22 cellular contexts compared by ENCODE assay signal in the genomic region with DNA sequence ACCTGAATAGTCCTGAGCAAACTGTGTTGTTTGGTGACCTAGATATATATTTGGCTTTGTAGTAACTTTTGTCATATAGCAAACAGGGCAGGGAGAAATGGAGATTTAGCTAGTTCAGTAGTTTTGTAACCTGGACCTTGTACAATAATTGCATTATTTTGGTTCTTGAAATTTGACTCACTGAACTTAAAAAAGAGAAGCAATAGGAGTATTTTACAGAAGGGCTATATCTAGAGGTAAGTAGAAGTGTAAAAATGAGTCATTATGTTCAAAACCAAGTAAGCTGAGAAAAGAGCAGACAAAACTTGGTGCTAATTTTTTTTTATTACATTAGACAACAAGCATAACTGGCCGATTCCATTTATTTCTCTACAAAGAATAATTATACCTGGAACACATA.
"Had no signal": no experiment of that assay in that cellular context is flagged by ENCODE, and none has a peak within 500 bp of the region (broad histone marks: within the 10 kb centered on the region; RNA-seq: fewer than 3 reads in every experiment).

No MANE protein-coding gene starts in this region.

- H3K4me3 ChIP-seq: coronary artery, esophagus muscularis mucosa, ovary, psoas muscle, right atrium auricular region, upper lobe of left lung had no signal

- H3K9me3 ChIP-seq: ovary, psoas muscle, right atrium auricular region, upper lobe of left lung had no signal

- H3K27me3 Mint-ChIP-seq: activated B cell treated with CpG ODN at 0.5 μM for 24 hours; activated CD4-positive, alpha-beta T cell treated with anti-CD3 and anti-CD28 coated beads for 36 hours; activated naive CD8-positive, alpha-beta T cell treated with anti-CD3 and anti-CD28 coated beads for 36 hours; memory B cell; natural killer cell treated with Interleukin-12 subunit alpha and Interleukin-12 subunit beta and Interleukin-15 and Interleukin-18, amount 100 ng/mL, for 72 hours had no signal

- H3K4me1 Mint-ChIP-seq: activated B cell treated with CpG ODN at 0.5 μM for 24 hours; activated CD4-positive, alpha-beta T cell treated with anti-CD3 and anti-CD28 coated beads for 36 hours; activated naive CD8-positive, alpha-beta T cell treated with anti-CD3 and anti-CD28 coated beads for 36 hours; memory B cell had no signal

- H3K27me3 ChIP-seq: esophagus muscularis mucosa, ovary, right atrium auricular region, upper lobe of left lung had no signal

- H3K36me3 Mint-ChIP-seq: activated naive CD8-positive, alpha-beta T cell treated with anti-CD3 and anti-CD28 coated beads for 36 hours; memory B cell had no signal

- H3K36me3 ChIP-seq: esophagus muscularis mucosa, ovary, right atrium auricular region, upper lobe of left lung had no signal

- H3K4me3 Mint-ChIP-seq: activated B cell treated with CpG ODN at 0.5 μM for 24 hours; activated CD4-positive, alpha-beta T cell treated with anti-CD3 and anti-CD28 coated beads for 36 hours; activated naive CD8-positive, alpha-beta T cell treated with anti-CD3 and anti-CD28 coated beads for 36 hours; activated T-cell treated with anti-CD3 and anti-CD28 coated beads, Interleukin-2, amount 50 U/mL, for 4 hours; memory B cell; natural killer cell treated with Interleukin-12 subunit alpha and Interleukin-12 subunit beta and Interleukin-15 and Interleukin-18, amount 100 ng/mL, for 72 hours had no signal

- H3K27ac Mint-ChIP-seq: activated B cell treated with CpG ODN at 0.5 μM for 24 hours; activated CD4-positive, alpha-beta T cell treated with anti-CD3 and anti-CD28 coated beads for 36 hours; activated naive CD8-positive, alpha-beta T cell treated with anti-CD3 and anti-CD28 coated beads for 36 hours; activated T-helper 2 cell treated with anti-CD3 and anti-CD28 coated beads, Interferon-gamma antibody, Interleukin-2, Interleukin-4, amounts not matched to agents 10 μg/mL and 5 μg/mL and 100 μg/mL, durations not matched to agents 14 hours and 24 hours and 36 hours; memory B cell; natural killer cell treated with Interleukin-12 subunit alpha and Interleukin-12 subunit beta and Interleukin-15 and Interleukin-18, amount 100 ng/mL, for 72 hours had no signal

- H3K27ac ChIP-seq: coronary artery, esophagus muscularis mucosa, ovary, psoas muscle, right atrium auricular region, upper lobe of left lung had no signal

- H3K9me3 Mint-ChIP-seq: activated T-helper 2 cell treated with anti-CD3 and anti-CD28 coated beads, Interferon-gamma antibody, Interleukin-2, Interleukin-4, amounts not matched to agents 10 μg/mL and 5 μg/mL and 100 μg/mL, durations not matched to agents 14 hours and 24 hours and 36 hours had no signal

- ATAC-seq: activated CD4-positive, alpha-beta T cell treated with anti-CD3 and anti-CD28 coated beads for 36 hours; activated T-cell treated with anti-CD3 and anti-CD28 coated beads, Interleukin-2, amount 50 U/mL, for 4 hours; left cardiac atrium; natural killer cell treated with Interleukin-12 subunit alpha and Interleukin-12 subunit beta and Interleukin-15 and Interleukin-18, amount 100 ng/mL, for 72 hours; psoas muscle; stimulated activated naive CD8-positive, alpha-beta T cell treated with anti-CD3 and anti-CD28 coated beads, Interleukin-15, Interleukin-2, amounts not matched to agents 100 U/mL and 50 U/mL, for 24 hours had no signal

- H3K4me1 ChIP-seq: esophagus muscularis mucosa, psoas muscle, right atrium auricular region, upper lobe of left lung had no signal

- DNase-seq: activated B cell treated with CpG ODN at 0.5 μM for 24 hours; activated CD4-positive, alpha-beta T cell treated with anti-CD3 and anti-CD28 coated beads for 36 hours; activated CD4-positive, alpha-beta T cell treated with anti-CD3 and anti-CD28 coated beads, Interleukin-2, amount 50 U/mL, for 4 hours; activated CD8-positive, alpha-beta memory T cell treated with anti-CD3 and anti-CD28 coated beads, Interleukin-2, amount 50 U/mL, for 48 hours; activated naive CD4-positive, alpha-beta T cell; activated naive CD8-positive, alpha-beta T cell treated with anti-CD3 and anti-CD28 coated beads for 36 hours; activated T-cell treated with anti-CD3 and anti-CD28 coated beads, Interleukin-2, amount 50 U/mL, for 4 hours; amniotic stem cell; cerebellar nuclear complex; glutamatergic neuron; left cardiac atrium; ovary; psoas muscle; stimulated activated CD4-positive, alpha-beta T cell treated with anti-CD3 and anti-CD28 coated beads, Interleukin-4, amount 100 ng/mL, for 4 hours; stimulated activated naive CD8-positive, alpha-beta T cell treated with anti-CD3 and anti-CD28 coated beads, Interleukin-15, Interleukin-2, amounts not matched to agents 100 U/mL and 50 U/mL, for 24 hours; upper lobe of left lung had no signal
